11 cellular contexts compared by ENCODE assay signal in genomic region chr7:123410273-123410928, GRCh38.
DNase-seq lines count a peak whose midpoint lies in the region; TF ChIP-seq lines count a peak whose summit lies in the region.
"Had no signal": no experiment of that assay in that cellular context is flagged by ENCODE, and none has a peak within 500 bp of the region (broad histone marks: within the 10 kb centered on the region; RNA-seq: fewer than 3 reads in every experiment).

No MANE protein-coding gene starts in this region.

- TF ChIP-seq CTCF in epithelial cell of esophagus (IDR thresholded peaks at IDR 0.05; ENCODE audit: insufficient read depth, low read depth, low read length, missing control alignments) (no peak), nephron (IDR thresholded peaks at IDR 0.05; ENCODE audit: unreplicated experiment in 3 of 3) (no peak)

- DNase-seq in AG08396 (ENCODE audit: low spot score) (peak; percentile 3), OCI-M1 (lab: John Stamatoyannopoulos, UW) (peak; percentile 4), epithelial cell of esophagus (ENCODE audit: low read depth) (peak; percentile 33), DMS79 treated with DMSO at 0.1 percent for 48 hours (lab: John Stamatoyannopoulos, UW) (no peak), NOMO-1 treated with DMSO at 0.1 percent for 48 hours (lab: John Stamatoyannopoulos, UW; ENCODE audit: unreplicated experiment) (no peak), NCI-H128 (lab: John Stamatoyannopoulos, UW; ENCODE audit: unreplicated experiment) (no peak), NCI-H146 treated with DMSO at 0.1 percent for 48 hours (lab: John Stamatoyannopoulos, UW; ENCODE audit: unreplicated experiment) (no peak)
- DNase-seq: activated CD8-positive, alpha-beta memory T cell treated with anti-CD3 and anti-CD28 coated beads, Interleukin-2, amount 50 U/mL, for 48 hours; NCI-H1092 had no signal

- no peaks in the 10 kb centered on the region for H3K36me3 Mint-ChIP-seq in nephron (ENCODE audit: low read depth)

- H3K4me3 ChIP-seq in epithelial cell of esophagus (ENCODE audit: low read length): no peak overlapping the region

- H3K27me3 Mint-ChIP-seq in nephron (ENCODE audit: low read depth): peaks cover 4% of the 10 kb centered on the region
- H3K27me3 Mint-ChIP-seq: B cell had no signal

- no peak overlapping the region for H3K4me3 Mint-ChIP-seq in nephron
- H3K4me3 Mint-ChIP-seq: B cell had no signal

- peaks cover 9% of the 10 kb centered on the region for H3K9me3 Mint-ChIP-seq in nephron

- peaks cover 28% of the 10 kb centered on the region for H3K4me1 Mint-ChIP-seq in nephron
- H3K4me1 Mint-ChIP-seq: B cell had no signal

- peak overlapping the region; percentile 70 to 85 (median 79) for H3K27ac Mint-ChIP-seq in nephron
- H3K27ac Mint-ChIP-seq: B cell had no signal

Comparison
In these comparisons a context has a peak if more than half of its experiments do, and no peak if none do; other contexts are left out.
1. DNase-seq: peak in AG08396 (single experiment), OCI-M1 (single experiment) and epithelial cell of esophagus (single experiment); none in DMS79 treated with DMSO at 0.1 percent for 48 hours (single experiment), NOMO-1 treated with DMSO at 0.1 percent for 48 hours (single experiment), NCI-H128 (single experiment) and NCI-H146 treated with DMSO at 0.1 percent for 48 hours (single experiment).